Comparison of ENCODE assay signal across 33 cellular contexts in genomic region chr2:171968509-171968908, GRCh38.
"Had no signal": no experiment of that assay in that cellular context is flagged by ENCODE, and none has a peak within 500 bp of the region (broad histone marks: within the 10 kb centered on the region; RNA-seq: fewer than 3 reads in every experiment).

No MANE protein-coding gene starts in this region.

- H3K27me3 ChIP-seq: MG63 had no signal

- DNase-seq: Karpas-422, Kasumi-1, MG63, MM.1S, MV-4-11, NCI-H1048, NCI-H1092, NCI-H1092 treated with DMSO at 0.1 percent for 48 hours, NCI-H1105, NCI-H1417 treated with DMSO at 0.1 percent for 48 hours, NCI-H1436, NCI-H1436 treated with DMSO at 0.1 percent for 48 hours, NCI-H146, NCI-H1694, NCI-H1694 treated with DMSO at 0.1 percent for 48 hours, NCI-H187, NCI-H187 treated with DMSO at 0.1 percent for 48 hours, NCI-H1930, NCI-H2029, NCI-H2029 treated with DMSO at 0.1 percent for 48 hours, NCI-H2081, NCI-H2081 treated with DMSO at 0.1 percent for 48 hours, NCI-H2107, NCI-H2171, NCI-H2171 treated with DMSO at 0.1 percent for 48 hours, NCI-H2227 treated with DMSO at 0.1 percent for 48 hours, NCI-H226, NCI-H345, NCI-H446, NCI-H446 treated with DMSO at 0.1 percent for 48 hours, NCI-H510A, NCI-H510A treated with DMSO at 0.1 percent for 48 hours, NCI-H524 had no signal

- H3K4me3 ChIP-seq: MG63 had no signal

- H3K9me3 ChIP-seq: MG63 had no signal
